In the genomic region with DNA sequence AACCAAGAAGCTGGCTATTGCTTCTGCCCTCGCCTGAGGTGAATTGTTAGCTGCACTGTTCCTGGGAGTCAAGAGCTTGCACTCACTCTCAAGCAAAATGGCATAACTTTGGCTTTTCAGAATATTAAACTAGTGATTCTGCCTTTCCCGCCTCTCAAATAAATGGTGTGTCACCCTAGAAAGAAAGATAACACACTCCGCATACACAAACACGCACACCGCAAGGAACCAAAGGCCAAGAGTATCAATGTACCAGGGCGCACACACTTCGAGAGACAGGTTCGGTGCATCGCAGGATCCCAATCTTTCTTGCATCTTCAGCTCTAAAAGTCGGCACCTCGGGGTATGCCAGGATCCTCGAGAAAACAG, we compare ENCODE assay signal across 8 cellular contexts. TPM values are rescaled to one million over a fixed set of nuclear protein-coding genes. Genes with fewer than 3 reads are reported as not detected.
DNase-seq lines count a peak whose midpoint lies in the region; ATAC-seq lines count a peak whose summit lies in the region.

No MANE protein-coding gene starts in this region.

- ATAC-seq in GM18517 (IDR thresholded peaks at IDR 0.05; ENCODE audit: unreplicated experiment) (peak; percentile 41), HG02981 (IDR thresholded peaks at IDR 0.05; ENCODE audit: unreplicated experiment) (peak; percentile 32)

- peak; percentile 37 for DNase-seq in AG20443 (ENCODE audit: low spot score)
- peak; percentile 69 for DNase-seq in RKO (ENCODE audit: low spot score)
- DNase-seq in effector memory CD4-positive, alpha-beta T cell = no peak
- DNase-seq in H4 (ENCODE audit: low spot score) = no peak
- no peak for DNase-seq in effector CD8-positive, alpha-beta T cell (lab: John Stamatoyannopoulos, UW)

- no peaks in the 10 kb centered on the region for H3K9me3 ChIP-seq in effector memory CD4-positive, alpha-beta T cell (ENCODE audit: control insufficient read depth, low read length)
- peaks cover 4% of the 10 kb centered on the region for H3K9me3 ChIP-seq in mononuclear cell (ENCODE audit: low read depth, low read length)

- H3K27ac ChIP-seq in effector memory CD4-positive, alpha-beta T cell (ENCODE audit: insufficient read depth, low read length, poor library complexity, severe bottlenecking) = peak overlapping the region; percentile 83

- peaks cover 2% of the 10 kb centered on the region for H3K4me1 ChIP-seq in effector memory CD4-positive, alpha-beta T cell (ENCODE audit: control insufficient read depth, insufficient read depth, low read length, poor library complexity, severe bottlenecking)
- peaks cover 25% of the 10 kb centered on the region for H3K4me1 ChIP-seq in mononuclear cell (ENCODE audit: insufficient read depth, low read length)

- no peaks in the 10 kb centered on the region for H3K27me3 ChIP-seq in effector memory CD4-positive, alpha-beta T cell (replicated peaks; ENCODE audit: control insufficient read depth, insufficient read depth, low read length, poor library complexity, severe bottlenecking)
- H3K27me3 ChIP-seq in mononuclear cell (ENCODE audit: insufficient read depth, low read length) = no peaks in the 10 kb centered on the region

- H3K36me3 ChIP-seq in effector memory CD4-positive, alpha-beta T cell (ENCODE audit: control insufficient read depth, insufficient read depth, low read length) = peaks cover 19% of the 10 kb centered on the region

- H3K4me3 ChIP-seq in effector memory CD4-positive, alpha-beta T cell (ENCODE audit: insufficient read depth, low read depth, low read length, poor library complexity, severe bottlenecking) = peak overlapping the region; percentile 92
- H3K4me3 ChIP-seq in mononuclear cell (ENCODE audit: low read length) = peak overlapping the region; percentile 91

RNA-seq across cellular contexts. Expression of a gene that starts 0.5 kb away (rescaled TPM):
- total RNA-seq in mononuclear cell = 26.4 TPM
- 31.3 and 31.4 TPM in 2 replicates for total RNA-seq in H4 (2014; rRNA removed; shearing (Covaris generic))

RNA-seq across cellular contexts. Expression of a gene that starts 15.9 kb away (rescaled TPM):
- 4.2 TPM for total RNA-seq in mononuclear cell
- total RNA-seq in H4 (2014; rRNA removed; shearing (Covaris generic)) = 4.7 and 7.8 TPM in 2 replicates

Comparison
In these comparisons a context has a peak if more than half of its experiments do, and no peak if none do; other contexts are left out.
1. DNase-seq: peak in AG20443 (single experiment) and RKO (single experiment); none in effector memory CD4-positive, alpha-beta T cell (0 of 3), H4 (single experiment) and effector CD8-positive, alpha-beta T cell (single experiment).